ENCODE assay signal across 1 cellular context in genomic region chr6:27146706-27147507, GRCh38.
TF ChIP-seq lines count a peak whose summit lies in the region.

No MANE protein-coding gene starts in this region.

TF ChIP-seq in HCT116, 20 proteins besides CTCF, POLR2A, EP300 and RAD21 (continued from another document):
- TF ChIP-seq REST (IDR thresholded peaks at IDR 0.05; ENCODE audit: low read depth): no peak
- peak; percentile 60 for TF ChIP-seq ZFX (IDR thresholded peaks at IDR 0.05)
- no peak for TF ChIP-seq FOSL1 (IDR thresholded peaks at IDR 0.05; ENCODE audit: low read depth)
- no peak for TF ChIP-seq EZH2phosphoT487 (IDR thresholded peaks at IDR 0.05; ENCODE audit: borderline replicate concordance)
- peak; percentile 96 for TF ChIP-seq SIN3A (IDR thresholded peaks at IDR 0.05; ENCODE audit: low read depth)
TF ChIP-seq in HCT116: peak in this region for 12.
